In genomic region chr13:98352226-98352625, GRCh38 we compare ENCODE assay signal across 28 cellular contexts.
"Had no signal": no experiment of that assay in that cellular context is flagged by ENCODE, and none has a peak within 500 bp of the region (broad histone marks: within the 10 kb centered on the region; RNA-seq: fewer than 3 reads in every experiment).

No MANE protein-coding gene starts in this region.

- ATAC-seq: activated CD8-positive, alpha-beta memory T cell treated with anti-CD3 and anti-CD28 coated beads, Interleukin-2, amount 10 ng/mL, durations not matched to agents 7 days and 5 days; K562; Panc1 had no signal

- H3K27me3 ChIP-seq: ascending aorta, SJSA1 had no signal

- H3K27ac ChIP-seq: ascending aorta, RWPE1, SJSA1 had no signal

- H3K4me3 ChIP-seq: ascending aorta, K562, SJSA1 had no signal

- H3K36me3 Mint-ChIP-seq: activated CD8-positive, alpha-beta memory T cell treated with anti-CD3 and anti-CD28 coated beads, Interleukin-2, amount 10 ng/mL, durations not matched to agents 7 days and 5 days; activated naive CD4-positive, alpha-beta T cell treated with anti-CD3 and anti-CD28 coated beads, Interleukin-2, amount 50 U/mL, for 24 hours had no signal

- H3K9me3 ChIP-seq: ascending aorta, SJSA1 had no signal

- H3K36me3 ChIP-seq: ascending aorta, SJSA1 had no signal

- H3K27me3 Mint-ChIP-seq: activated B cell treated with CpG ODN at 0.5 μM for 24 hours; activated naive CD4-positive, alpha-beta T cell treated with anti-CD3 and anti-CD28 coated beads, Interleukin-2, amount 50 U/mL, for 24 hours; brain had no signal

- H3K27ac Mint-ChIP-seq: activated B cell treated with CpG ODN at 0.5 μM for 24 hours; activated CD4-positive, alpha-beta T cell treated with anti-CD3 and anti-CD28 coated beads, Interleukin-2, amount 10 ng/mL, durations not matched to agents 24 days and 14 days; activated CD8-positive, alpha-beta memory T cell treated with anti-CD3 and anti-CD28 coated beads, Interleukin-2, amount 10 ng/mL, durations not matched to agents 7 days and 5 days; activated naive CD4-positive, alpha-beta T cell treated with anti-CD3 and anti-CD28 coated beads, Interleukin-2, amount 50 U/mL, for 24 hours; activated T-cell treated with anti-CD3 and anti-CD28 coated beads, Interleukin-2, amount 50 U/mL, for 24 hours; activated T-helper 1 cell treated with anti-CD3 and anti-CD28 coated beads, Interleukin-12 subunit alpha, Interleukin-12 subunit beta, Interleukin-2, Interleukin-4 antibody, amounts not matched to agents 30 ng/mL and 10 ng/mL and 1 ng/mL, durations not matched to agents 14 hours and 24 hours and 36 hours; T-helper 1 cell treated with Interleukin-12 subunit alpha and Interleukin-12 subunit beta and Interleukin-4 antibody, amounts not matched to agents 30 μg/mL and 1 μg/mL, for 36 hours had no signal

- H3K4me1 Mint-ChIP-seq: activated B cell treated with CpG ODN at 0.5 μM for 24 hours; activated CD4-positive, alpha-beta T cell treated with anti-CD3 and anti-CD28 coated beads, Interleukin-2, amount 10 ng/mL, durations not matched to agents 24 days and 14 days; activated CD8-positive, alpha-beta memory T cell treated with anti-CD3 and anti-CD28 coated beads, Interleukin-2, amount 10 ng/mL, durations not matched to agents 7 days and 5 days; activated naive CD4-positive, alpha-beta T cell treated with anti-CD3 and anti-CD28 coated beads, Interleukin-2, amount 50 U/mL, for 24 hours had no signal

- DNase-seq: activated B cell treated with CpG ODN at 0.5 μM for 24 hours; activated CD4-positive, alpha-beta T cell treated with anti-CD3 and anti-CD28 coated beads for 1 hour; activated CD4-positive, alpha-beta T cell treated with anti-CD3 and anti-CD28 coated beads, Interleukin-2, amount 10 ng/mL, durations not matched to agents 24 days and 14 days; activated CD4-positive, alpha-beta T cell treated with anti-CD3 and anti-CD28 coated beads, Interleukin-2, amount 50 U/mL, for 48 hours; activated CD8-positive, alpha-beta memory T cell treated with anti-CD3 and anti-CD28 coated beads, Interleukin-2, amount 10 ng/mL, durations not matched to agents 7 days and 5 days; activated effector memory CD4-positive, alpha-beta T cell treated with Interleukin-2 at 50 U/mL for 16 hours; activated naive CD4-positive, alpha-beta T cell; activated T-cell treated with anti-CD3 and anti-CD28 coated beads, Interleukin-2, amount 50 U/mL, for 24 hours; Karpas-422; MM.1S; NCI-H1105; NCI-H1436; NCI-H187; NCI-H2081; NCI-H510A treated with DMSO at 0.1 percent for 48 hours; NCI-H69; NK-92 treated with Interleukin-12 subunit alpha and Interleukin-12 subunit beta, amount 100 ng/mL, for 24 hours; OCI-M1; SHP77 had no signal

- H3K4me3 Mint-ChIP-seq: activated B cell treated with CpG ODN at 0.5 μM for 24 hours; activated CD4-positive, alpha-beta T cell treated with anti-CD3 and anti-CD28 coated beads, Interleukin-2, amount 10 ng/mL, durations not matched to agents 24 days and 14 days; activated CD8-positive, alpha-beta memory T cell treated with anti-CD3 and anti-CD28 coated beads, Interleukin-2, amount 10 ng/mL, durations not matched to agents 7 days and 5 days; activated naive CD4-positive, alpha-beta T cell treated with anti-CD3 and anti-CD28 coated beads, Interleukin-2, amount 50 U/mL, for 24 hours; activated T-cell treated with anti-CD3 and anti-CD28 coated beads, Interleukin-2, amount 50 U/mL, for 24 hours; activated T-helper 1 cell treated with anti-CD3 and anti-CD28 coated beads, Interleukin-12 subunit alpha, Interleukin-12 subunit beta, Interleukin-2, Interleukin-4 antibody, amounts not matched to agents 30 ng/mL and 10 ng/mL and 1 ng/mL, durations not matched to agents 14 hours and 24 hours and 36 hours; brain; T-helper 1 cell treated with Interleukin-12 subunit alpha and Interleukin-12 subunit beta and Interleukin-4 antibody, amounts not matched to agents 30 μg/mL and 1 μg/mL, for 36 hours had no signal

- H3K4me1 ChIP-seq: ascending aorta, SJSA1 had no signal

- H3K9me3 Mint-ChIP-seq: activated CD4-positive, alpha-beta T cell treated with anti-CD3 and anti-CD28 coated beads, Interleukin-2, amount 10 ng/mL, durations not matched to agents 24 days and 14 days; activated naive CD4-positive, alpha-beta T cell treated with anti-CD3 and anti-CD28 coated beads, Interleukin-2, amount 50 U/mL, for 24 hours; activated T-cell treated with anti-CD3 and anti-CD28 coated beads, Interleukin-2, amount 50 U/mL, for 24 hours; activated T-helper 1 cell treated with anti-CD3 and anti-CD28 coated beads, Interleukin-12 subunit alpha, Interleukin-12 subunit beta, Interleukin-2, Interleukin-4 antibody, amounts not matched to agents 30 ng/mL and 10 ng/mL and 1 ng/mL, durations not matched to agents 14 hours and 24 hours and 36 hours; T-helper 1 cell treated with Interleukin-12 subunit alpha and Interleukin-12 subunit beta and Interleukin-4 antibody, amounts not matched to agents 30 μg/mL and 1 μg/mL, for 36 hours had no signal
